12 cellular contexts compared by ENCODE assay signal in the genomic region with DNA sequence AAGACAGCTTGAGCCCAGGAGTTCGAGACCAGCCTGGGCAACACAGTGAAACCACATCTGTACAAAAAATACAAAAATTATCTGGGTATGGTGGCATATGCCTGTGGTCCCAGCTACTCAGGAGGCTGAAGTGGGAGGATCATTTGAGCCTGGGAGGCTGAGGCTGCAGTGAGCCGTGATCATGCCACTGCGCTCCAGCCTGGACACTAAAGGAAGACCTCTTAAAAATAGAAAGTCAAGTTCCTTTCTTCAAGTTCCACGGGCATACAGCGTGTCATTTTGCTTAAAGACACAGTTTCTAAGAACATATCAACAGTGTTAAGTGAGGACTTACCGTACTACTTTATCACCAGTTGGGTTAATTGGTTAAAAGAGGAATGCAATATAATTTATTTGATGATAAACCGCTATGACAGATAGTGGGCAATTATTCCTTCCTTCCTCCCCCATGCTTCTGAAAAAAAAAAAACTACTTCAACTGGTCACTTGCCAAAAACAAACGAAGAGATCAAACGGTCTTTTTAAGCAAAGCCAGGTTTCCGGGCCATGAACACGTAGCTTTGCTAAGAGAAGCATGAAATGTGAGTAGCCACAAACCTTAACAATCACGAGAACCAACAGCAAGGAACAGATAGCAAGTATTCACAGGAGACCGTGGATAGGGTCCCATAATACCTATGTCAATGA. TPM values are rescaled to one million over a fixed set of nuclear protein-coding genes. Genes with fewer than 3 reads are reported as not detected.
A peak's percentile ranks its signal among the peaks of the same experiment; 100 is the strongest.
DNase-seq lines count a peak whose midpoint lies in the region; ATAC-seq, FAIRE-seq and TF ChIP-seq lines count a peak whose summit lies in the region.
"Had no signal": no experiment of that assay in that cellular context is flagged by ENCODE, and none has a peak within 500 bp of the region (broad histone marks: within the 10 kb centered on the region; RNA-seq: fewer than 3 reads in every experiment).

No MANE protein-coding gene starts in this region.

- DNase-seq in HFFc6 = no peak
- peak; percentile 83 for DNase-seq in astrocyte of the hippocampus (ENCODE audit: low read depth, low spot score)
- peak; percentile 16 to 65 for DNase-seq in lung microvascular endothelial cell (ENCODE audit: low read depth in 2 of 2)
- DNase-seq in epidermal melanocyte (ENCODE audit: insufficient read length, low spot score) = no peak
- DNase-seq in NCI-H1930 (lab: John Stamatoyannopoulos, UW) = no peak
- DNase-seq: activated naive CD8-positive, alpha-beta T cell treated with anti-CD3 and anti-CD28 coated beads, Interleukin-2, amount 50 U/mL, for 24 hours; DMS153; occipital lobe; testis had no signal

- peak overlapping the region; percentile 55 for H3K4me3 Mint-ChIP-seq in HFFc6
- H3K4me3 Mint-ChIP-seq: activated naive CD8-positive, alpha-beta T cell treated with anti-CD3 and anti-CD28 coated beads, Interleukin-2, amount 50 U/mL, for 24 hours had no signal

- H3K36me3 Mint-ChIP-seq in HFFc6 (ENCODE audit: low read depth) = no peaks in the 10 kb centered on the region

- FAIRE-seq in A204.1 (lab: Jason Lieb, UNC) = peak; percentile 71

- H3K9me3 Mint-ChIP-seq in HFFc6 = no peaks in the 10 kb centered on the region
- H3K9me3 Mint-ChIP-seq: activated naive CD8-positive, alpha-beta T cell treated with anti-CD3 and anti-CD28 coated beads, Interleukin-2, amount 50 U/mL, for 24 hours had no signal

- H3K27me3 Mint-ChIP-seq in HFFc6 (ENCODE audit: insufficient read depth) = peaks cover 18% of the 10 kb centered on the region
- H3K27me3 Mint-ChIP-seq: activated naive CD8-positive, alpha-beta T cell treated with anti-CD3 and anti-CD28 coated beads, Interleukin-2, amount 50 U/mL, for 24 hours had no signal

- no peak for ATAC-seq in GM19035 (IDR thresholded peaks at IDR 0.05; ENCODE audit: unreplicated experiment)
- no peak for ATAC-seq in GM21423 (IDR thresholded peaks at IDR 0.05; ENCODE audit: unreplicated experiment)

- H3K27ac Mint-ChIP-seq in HFFc6 = peak overlapping the region; percentile 42; the same call in 1 of the 2 replicates

- no peak for TF ChIP-seq CTCF in HFFc6 (IDR thresholded peaks at IDR 0.05)

- H3K4me1 Mint-ChIP-seq in HFFc6 (ENCODE audit: low read depth) = peaks cover 31% of the 10 kb centered on the region

RNA-seq across cellular contexts. Expression of a gene that starts 21.4 kb away (rescaled TPM):
- 10 to 100 TPM in 3 of 6 experiments, 1 to 10 TPM in 3; 7.4 to 12.7 (median 9.9) TPM for total RNA-seq in HFFc6 (2021; fragmentation: NEBNext Ultra II Directional; extraction: Animal tissue kit (Norgen Biotek cat#: 25700))
- total RNA-seq in lung microvascular endothelial cell = 1.6 and 2.2 TPM in 2 replicates

Comparison
In these comparisons a context has a peak if more than half of its experiments do, and no peak if none do; other contexts are left out.
1. DNase-seq: peak in astrocyte of the hippocampus (single experiment) and lung microvascular endothelial cell (2 of 2); none in HFFc6 (single experiment), epidermal melanocyte (single experiment) and NCI-H1930 (0 of 2).